Comparison of ENCODE assay signal across 22 cellular contexts in genomic region chr6:134757911-134758361, GRCh38.
DNase-seq lines count a peak whose midpoint lies in the region; ATAC-seq, FAIRE-seq and TF ChIP-seq lines count a peak whose summit lies in the region.
"Had no signal": no experiment of that assay in that cellular context is flagged by ENCODE, and none has a peak within 500 bp of the region (broad histone marks: within the 10 kb centered on the region; RNA-seq: fewer than 3 reads in every experiment).

No MANE protein-coding gene starts in this region.

- no peak for TF ChIP-seq EP300 in gastroesophageal sphincter (IDR thresholded peaks at IDR 0.05)

- H3K36me3 ChIP-seq in mammary epithelial cell (ENCODE audit: insufficient read depth, low read length) (no peaks in the 10 kb centered on the region), keratinocyte (ENCODE audit: control insufficient read depth in 2 of 2, extremely low read depth in 1 of 2, insufficient read depth in 2 of 2, low read length in 2 of 2) (no peaks in the 10 kb centered on the region), thyroid gland (no peaks in the 10 kb centered on the region), gastroesophageal sphincter (no peaks in the 10 kb centered on the region)
- H3K36me3 ChIP-seq: BLaER1, upper lobe of left lung had no signal

- H3K27ac ChIP-seq in mammary epithelial cell (ENCODE audit: insufficient read depth, low read depth, low read length) (no peak overlapping the region), keratinocyte (ENCODE audit: control insufficient read depth, insufficient read depth, low read length) (no peak overlapping the region), thyroid gland (no peak overlapping the region), gastroesophageal sphincter (no peak overlapping the region)
- H3K27ac ChIP-seq: BLaER1, upper lobe of left lung had no signal

- no peaks in the 10 kb centered on the region for H3K9me3 ChIP-seq in mammary epithelial cell (replicated peaks; ENCODE audit: insufficient read depth, low read length)
- H3K9me3 ChIP-seq in keratinocyte (ENCODE audit: control insufficient read depth, low read depth, low read length), result no peaks in the 10 kb centered on the region
- no peaks in the 10 kb centered on the region for H3K9me3 ChIP-seq in thyroid gland
- H3K9me3 ChIP-seq in gastroesophageal sphincter, result no peaks in the 10 kb centered on the region
- H3K9me3 ChIP-seq: SK-N-SH, upper lobe of left lung had no signal

- peaks cover 11% of the 10 kb centered on the region for H3K4me1 ChIP-seq in mammary epithelial cell (ENCODE audit: insufficient read depth, low read length)
- H3K4me1 ChIP-seq in keratinocyte (ENCODE audit: control insufficient read depth, extremely low read depth, insufficient read depth, low read length), result peaks cover 7% of the 10 kb centered on the region
- peaks cover 0 to 4% of the 10 kb centered on the region in 2 donors for H3K4me1 ChIP-seq in thyroid gland
- H3K4me1 ChIP-seq in gastroesophageal sphincter, result no peaks in the 10 kb centered on the region
- H3K4me1 ChIP-seq: BLaER1, upper lobe of left lung had no signal

- in situ Hi-C loops in mammary epithelial cell (cut with MboI; ENCODE audit: low sequenced_read_pairs in 2 of 2), result no loop called here

- H3K9ac ChIP-seq in mammary epithelial cell (ENCODE audit: insufficient read depth, low read length), result no peak overlapping the region
- H3K9ac ChIP-seq in keratinocyte (ENCODE audit: control insufficient read depth, extremely low read depth, insufficient read depth, low read length), result no peak overlapping the region
- H3K9ac ChIP-seq: BLaER1, SK-N-SH had no signal

- no peaks in the 10 kb centered on the region for H3K79me2 ChIP-seq in mammary epithelial cell (ENCODE audit: insufficient read depth, low read length)
- no peaks in the 10 kb centered on the region for H3K79me2 ChIP-seq in keratinocyte (ENCODE audit: control insufficient read depth, insufficient read depth, low read length)

- H3K4me3 ChIP-seq in mammary epithelial cell (replicated peaks in 1 of 3; ENCODE audit: insufficient read depth in 1 of 3, low read depth in 2 of 3, low read length in 3 of 3) (no peak overlapping the region), keratinocyte (ENCODE audit: control insufficient read depth in 2 of 3, extremely low read depth in 1 of 3, insufficient read depth in 2 of 3, low read depth in 1 of 3, low read length in 3 of 3) (no peak overlapping the region), thyroid gland (replicated peaks in 1 of 3) (no peak overlapping the region), gastroesophageal sphincter (no peak overlapping the region)
- H3K4me3 ChIP-seq: BLaER1, upper lobe of left lung had no signal

- intact Hi-C loops in mammary epithelial cell (cut with micrococcal nuclease), result no loop called here
- intact Hi-C loops in thyroid gland (cut with DNase I), result no loop called here

- TF ChIP-seq CTCF in mammary epithelial cell (conservative IDR thresholded peaks at IDR 0.05 in 1 of 2, IDR thresholded peaks at IDR 0.05 in 1 of 2; ENCODE audit: extremely low read depth in 1 of 2, insufficient read depth in 1 of 2, low read depth in 1 of 2, low read length in 2 of 2), result no peak
- TF ChIP-seq CTCF in keratinocyte (optimal IDR thresholded peaks at IDR 0.05 in 1 of 3, IDR thresholded peaks at IDR 0.05 in 1 of 3, conservative IDR thresholded peaks at IDR 0.05 in 1 of 3; ENCODE audit: extremely low read depth in 1 of 3, insufficient read depth in 2 of 3, low read length in 3 of 3), result no peak
- no peak for TF ChIP-seq CTCF in thyroid gland (IDR thresholded peaks at IDR 0.05)
- no peak for TF ChIP-seq CTCF in gastroesophageal sphincter (IDR thresholded peaks at IDR 0.05)

- DNase-seq in HT1080 (ENCODE audit: low read depth) (peak; percentile 39), mammary epithelial cell (peak; percentile 50), keratinocyte (ENCODE audit: low read depth, low spot score) (no peak), thyroid gland (peak; percentile 12 to 17), dermis blood vessel endothelial cell (no peak), AG08396 (ENCODE audit: low spot score) (no peak)
- DNase-seq: activated CD4-positive, alpha-beta T cell treated with anti-CD3 and anti-CD28 coated beads for 36 hours; activated effector memory CD4-positive, alpha-beta T cell treated with Interleukin-2 at 50 U/mL for 16 hours; amniotic stem cell; IMR-90; NCI-H1092 treated with DMSO at 0.1 percent for 48 hours; NCI-H2081 treated with DMSO at 0.1 percent for 48 hours; SK-N-SH; stimulated activated CD4-positive, alpha-beta T cell treated with anti-CD3 and anti-CD28 coated beads, Interleukin-15, amount 100 ng/mL, for 24 hours; stimulated activated naive B cell treated with anti-CD40 and anti-IgM and Interleukin-4, amounts not matched to agents 10 μg/mL and 1 μg/mL and 100 μg/mL, for 72 hours; T-helper 9 cell had no signal

- CTCF ChIA-PET in mammary epithelial cell (lab: Charles Lee; ENCODE audit: low non-redundant PET), result no interaction called here

- ATAC-seq in gastroesophageal sphincter (no peak), HG02885 (IDR thresholded peaks at IDR 0.05; ENCODE audit: poor library complexity, unreplicated experiment) (no peak)
- ATAC-seq: activated CD4-positive, alpha-beta T cell treated with anti-CD3 and anti-CD28 coated beads for 36 hours; natural killer cell treated with Interleukin-12 subunit alpha and Interleukin-12 subunit beta and Interleukin-15 and Interleukin-18, amount 100 ng/mL, for 72 hours; stimulated activated naive B cell treated with anti-CD40 and anti-IgM and Interleukin-4, amounts not matched to agents 10 μg/mL and 1 μg/mL and 100 μg/mL, for 72 hours had no signal

- 0% methylated on average over 1 of the region's 1 CpG for WGBS in mammary epithelial cell (ENCODE audit: low coverage, missing lambda C conversion rate)
- WGBS in thyroid gland, 2 donors, result 60 to 67% methylated on average over 1 of the region's 1 CpG
- 100% methylated on average over 1 of the region's 1 CpG for WGBS in gastroesophageal sphincter (ENCODE audit: low coverage in 1 of 2), 2 donors

- TF ChIP-seq POLR2A in thyroid gland (IDR thresholded peaks at IDR 0.05) (no peak), gastroesophageal sphincter (IDR thresholded peaks at IDR 0.05) (no peak)

- no peak overlapping the region for H3K4me2 ChIP-seq in mammary epithelial cell (ENCODE audit: insufficient read depth, low read depth, low read length)
- peak overlapping the region; percentile 29 for H3K4me2 ChIP-seq in keratinocyte (ENCODE audit: control insufficient read depth, extremely low read depth, insufficient read depth, low read depth, low read length)
- H3K4me2 ChIP-seq: BLaER1, SK-N-SH had no signal

- H3K9me1 ChIP-seq in keratinocyte (ENCODE audit: control insufficient read depth, extremely low read depth, insufficient read depth, low read length), result no peaks in the 10 kb centered on the region

- H2AFZ ChIP-seq in mammary epithelial cell (ENCODE audit: low read depth, low read length) (peak overlapping the region; percentile 37), keratinocyte (ENCODE audit: control insufficient read depth, low read length) (no peak overlapping the region)

- dilution Hi-C loops in mammary epithelial cell (cut with HindIII; ENCODE audit: low sequenced_read_pairs), result no loop called here
- dilution Hi-C loops in keratinocyte (cut with MboI; ENCODE audit: extremely low pct_ligation_motif_present, low sequenced_read_pairs), result no loop called here

- FAIRE-seq in keratinocyte (lab: Jason Lieb, UNC), result no peak
- FAIRE-seq: frontal cortex had no signal

- no TSS peak for BruUV-seq in mammary epithelial cell (replicated peaks; lab: Mats Ljungman, UMichigan)

- H4K20me1 ChIP-seq in mammary epithelial cell (ENCODE audit: insufficient read depth, low read length) (no peaks in the 10 kb centered on the region), keratinocyte (ENCODE audit: control insufficient read depth, extremely low read depth, insufficient read depth, low read length) (no peaks in the 10 kb centered on the region)
- H4K20me1 ChIP-seq: BLaER1 had no signal

- H3K27me3 ChIP-seq in mammary epithelial cell (ENCODE audit: insufficient read depth, low read length) (no peaks in the 10 kb centered on the region), keratinocyte (ENCODE audit: control insufficient read depth, extremely low read depth, insufficient read depth, low read length) (no peaks in the 10 kb centered on the region), thyroid gland (no peaks in the 10 kb centered on the region), gastroesophageal sphincter (no peaks in the 10 kb centered on the region)
- H3K27me3 ChIP-seq: BLaER1, upper lobe of left lung had no signal

Comparison
In these comparisons a context has a peak if more than half of its experiments do, and no peak if none do; other contexts are left out.
1. DNase-seq: peak in HT1080 (single experiment), mammary epithelial cell (single experiment) and thyroid gland (2 of 2); none in keratinocyte (single experiment), dermis blood vessel endothelial cell (single experiment) and AG08396 (single experiment).